ENCODE assay signal across 8 cellular contexts in genomic region chr10:69089638-69090599, GRCh38. TPM values are rescaled to one million over a fixed set of nuclear protein-coding genes. Genes with fewer than 3 reads are reported as not detected.
DNase-seq lines count a peak whose midpoint lies in the region; TF ChIP-seq lines count a peak whose summit lies in the region.

No MANE protein-coding gene starts in this region.

- no peaks in the 10 kb centered on the region for H3K9me3 ChIP-seq in left ventricle myocardium inferior (replicated peaks)

- H3K36me3 Mint-ChIP-seq in endothelial cell (ENCODE audit: low read depth, unreplicated experiment): no peaks in the 10 kb centered on the region

- H3K4me2 ChIP-seq in KMS-11: peak overlapping the region; percentile 89

- H3K4me1 Mint-ChIP-seq in endothelial cell (ENCODE audit: unreplicated experiment): peaks cover 25% of the 10 kb centered on the region

- TF ChIP-seq CTCF in KMS-11 (conservative IDR thresholded peaks at IDR 0.05; ENCODE audit: low read depth, low read length) (no peak), left ventricle myocardium inferior (IDR thresholded peaks at IDR 0.05; ENCODE audit: borderline replicate concordance) (no peak), endothelial cell (IDR thresholded peaks at IDR 0.05; ENCODE audit: unreplicated experiment) (no peak)

- H3K4me3 Mint-ChIP-seq in endothelial cell (ENCODE audit: unreplicated experiment): no peak overlapping the region

- H3K27me3 ChIP-seq in KMS-11 (ENCODE audit: insufficient read depth, low read depth): no peaks in the 10 kb centered on the region
- no peaks in the 10 kb centered on the region for H3K27me3 ChIP-seq in left ventricle myocardium inferior (ENCODE audit: low read depth)

- no peaks in the 10 kb centered on the region for H3K9me3 Mint-ChIP-seq in endothelial cell (ENCODE audit: unreplicated experiment)

- peaks cover 70% of the 10 kb centered on the region for H3K79me2 ChIP-seq in KMS-11 (ENCODE audit: insufficient read depth, low read depth)

- peak overlapping the region; percentile 93 for H3K9ac ChIP-seq in KMS-11

- TF ChIP-seq POLR2A in GM19099 (IDR thresholded peaks at IDR 0.05; ENCODE audit: extremely low read depth, insufficient read length, low read depth): peak; percentile 52

- H3K27ac Mint-ChIP-seq in endothelial cell (ENCODE audit: unreplicated experiment): no peak overlapping the region

- H2AFZ ChIP-seq in KMS-11 (ENCODE audit: low read depth): no peak overlapping the region

- H4K20me1 ChIP-seq in KMS-11 (ENCODE audit: insufficient read depth): peaks cover 7% of the 10 kb centered on the region

- peaks cover 61% of the 10 kb centered on the region for H3K4me1 ChIP-seq in KMS-11 (ENCODE audit: low read depth, poor library complexity, severe bottlenecking)
- H3K4me1 ChIP-seq in left ventricle myocardium inferior: peaks cover 37% of the 10 kb centered on the region

- intact Hi-C loops in left ventricle myocardium inferior (cut with micrococcal nuclease): loop anchor here (5.0 kb wide), 1 partner anchor 83 kb away; no protein-coding TSS in a partner anchor

- DNase-seq in activated T-cell treated with anti-CD3 and anti-CD28 coated beads, Interleukin-2, amount 50 U/mL, for 1 hour: peak; percentile 69
- DNase-seq in left ventricle myocardium inferior (no peak), NAMALWA (ENCODE audit: low spot score) (no peak), endothelial cell (ENCODE audit: low spot score) (no peak), DMS153 treated with DMSO at 0.1 percent for 48 hours (lab: John Stamatoyannopoulos, UW; ENCODE audit: unreplicated experiment) (no peak)
- DNase-seq in stimulated activated CD8-positive, alpha-beta memory T cell treated with anti-CD3 and anti-CD28 coated beads, Interleukin-15, amount 100 ng/mL, for 48 hours (ENCODE audit: low read depth in 2 of 2): peak; percentile 68 to 80

- peak overlapping the region; percentile 95 for H3K27ac ChIP-seq in KMS-11
- H3K27ac ChIP-seq in left ventricle myocardium inferior (replicated peaks): peak overlapping the region; percentile 90

- H3K4me3 ChIP-seq in KMS-11 (IDR thresholded peaks at IDR 0.05; ENCODE audit: insufficient read depth, low read depth, low read length): no peak overlapping the region
- H3K4me3 ChIP-seq in left ventricle myocardium inferior: peak overlapping the region; percentile 67

- peaks cover 2% of the 10 kb centered on the region for H3K27me3 Mint-ChIP-seq in endothelial cell (ENCODE audit: unreplicated experiment)

- no peaks in the 10 kb centered on the region; the same call in 1 of the 2 replicates for H3K36me3 ChIP-seq in KMS-11 (ENCODE audit: insufficient read depth)
- H3K36me3 ChIP-seq in left ventricle myocardium inferior: no peaks in the 10 kb centered on the region

RNA-seq across cellular contexts. Expression of gene SRGN, which starts 2.0 kb away (rescaled TPM):
- 37.2 TPM for total RNA-seq in left ventricle myocardium inferior
- 4.7 TPM for total RNA-seq in endothelial cell (ENCODE audit: unreplicated experiment)

RNA-seq across cellular contexts. Expression of gene VPS26A, which starts 34.1 kb away (rescaled TPM):
- total RNA-seq in left ventricle myocardium inferior (33.1 TPM), endothelial cell (ENCODE audit: unreplicated experiment) (56.2 TPM)

Comparison
In these comparisons a context has a peak if more than half of its experiments do, and no peak if none do; other contexts are left out.
1. DNase-seq: peak in activated T-cell treated with anti-CD3 and anti-CD28 coated beads, Interleukin-2, amount 50 U/mL, for 1 hour (single experiment) and stimulated activated CD8-positive, alpha-beta memory T cell treated with anti-CD3 and anti-CD28 coated beads, Interleukin-15, amount 100 ng/mL, for 48 hours (2 of 2); none in left ventricle myocardium inferior (single experiment), NAMALWA (single experiment), endothelial cell (single experiment) and DMS153 treated with DMSO at 0.1 percent for 48 hours (single experiment).